In the genomic region with DNA sequence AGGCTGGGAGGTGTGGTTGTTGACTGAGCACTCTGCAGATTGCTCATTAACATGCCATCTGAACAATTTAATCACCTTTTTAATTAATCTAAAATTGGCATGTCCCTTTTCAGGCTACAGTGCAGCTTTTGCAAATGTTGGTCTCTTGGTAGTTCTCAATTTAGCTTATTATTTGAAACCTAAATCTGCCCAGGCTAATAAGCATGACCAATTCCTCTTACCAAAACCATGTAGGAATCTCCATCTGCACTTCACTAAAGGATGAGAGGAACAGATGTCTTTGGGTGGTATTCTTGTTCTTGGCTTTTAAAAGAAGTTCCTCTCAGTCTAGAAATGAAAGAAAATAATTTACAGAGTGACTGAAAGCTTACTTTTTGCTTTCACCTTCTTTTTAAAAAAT, we compare ENCODE assay signal across 35 cellular contexts.
"Had no signal": no experiment of that assay in that cellular context is flagged by ENCODE, and none has a peak within 500 bp of the region (broad histone marks: within the 10 kb centered on the region; RNA-seq: fewer than 3 reads in every experiment).

No MANE protein-coding gene starts in this region.

- H3K9ac ChIP-seq: KMS-11 had no signal

- H3K9me3 ChIP-seq: MG63 had no signal

- H3K27ac ChIP-seq: KMS-11 had no signal

- DNase-seq: Kasumi-1, KBM-7, KG1, MG63, MM.1S, MV-4-11, NCI-H1048, NCI-H1092, NCI-H1092 treated with DMSO at 0.1 percent for 48 hours, NCI-H1105, NCI-H1105 treated with DMSO at 0.1 percent for 48 hours, NCI-H1417, NCI-H1417 treated with DMSO at 0.1 percent for 48 hours, NCI-H1436, NCI-H1436 treated with DMSO at 0.1 percent for 48 hours, NCI-H146, NCI-H1694, NCI-H1694 treated with DMSO at 0.1 percent for 48 hours, NCI-H187, NCI-H187 treated with DMSO at 0.1 percent for 48 hours, NCI-H1930, NCI-H2029, NCI-H2029 treated with DMSO at 0.1 percent for 48 hours, NCI-H2081, NCI-H2081 treated with DMSO at 0.1 percent for 48 hours, NCI-H2107, NCI-H2171, NCI-H2171 treated with DMSO at 0.1 percent for 48 hours, NCI-H2227 treated with DMSO at 0.1 percent for 48 hours, NCI-H226, NCI-H345, NCI-H446, NCI-H446 treated with DMSO at 0.1 percent for 48 hours, NCI-H510A had no signal

- H3K36me3 ChIP-seq: MG63 had no signal

- H3K4me3 ChIP-seq: MG63 had no signal

- H3K4me2 ChIP-seq: KMS-11 had no signal

- H3K27me3 ChIP-seq: MG63 had no signal
